In genomic region chr2:46002507-46002883, GRCh38 we compare ENCODE assay signal across 1 cellular context.
TF ChIP-seq lines count a peak whose summit lies in the region.

No MANE protein-coding gene starts in this region.

TF ChIP-seq in HepG2, 621 proteins besides CTCF, POLR2A, EP300 and RAD21 (continued from another document and continues in another):
- no peak for TF ChIP-seq E2F2 (CRISPR knock-in tag; IDR thresholded peaks at IDR 0.05; ENCODE audit: borderline replicate concordance)
- 0 out of 2 replicates have a peak, but pooled peaks have one; percentile 37 for TF ChIP-seq ZFX (CRISPR knock-in tag; IDR thresholded peaks at IDR 0.05; ENCODE audit: low read depth)
- 0 out of 2 replicates have a peak, but pooled peaks have one; percentile 50 for TF ChIP-seq RCOR2 (CRISPR knock-in tag; IDR thresholded peaks at IDR 0.05)
- peak; percentile 42; the same call in 1 of the 2 replicates for TF ChIP-seq CREM (IDR thresholded peaks at IDR 0.05)
- no peak for TF ChIP-seq CREM (CRISPR knock-in tag; IDR thresholded peaks at IDR 0.05)
- no peak for TF ChIP-seq ZNF160 (CRISPR knock-in tag; IDR thresholded peaks at IDR 0.05)
- no peak for TF ChIP-seq ZNF709 (CRISPR knock-in tag; IDR thresholded peaks at IDR 0.05)
- no peak for TF ChIP-seq TCF12 (IDR thresholded peaks at IDR 0.05)
- TF ChIP-seq TCF12 (CRISPR knock-in tag; IDR thresholded peaks at IDR 0.05) = no peak
- no peak for TF ChIP-seq FOXM1 (CRISPR knock-in tag; IDR thresholded peaks at IDR 0.05)
- TF ChIP-seq ZFP1 (CRISPR knock-in tag; IDR thresholded peaks at IDR 0.05) = no peak
- TF ChIP-seq AFF4 (CRISPR knock-in tag; IDR thresholded peaks at IDR 0.05) = no peak
- TF ChIP-seq SOX5 (CRISPR knock-in tag; IDR thresholded peaks at IDR 0.05; ENCODE audit: borderline replicate concordance) = peak; percentile 55; the same call in 1 of the 2 replicates
- TF ChIP-seq GZF1 (CRISPR knock-in tag; IDR thresholded peaks at IDR 0.05) = no peak
- peak; percentile 71 for TF ChIP-seq BCL6 (CRISPR knock-in tag; IDR thresholded peaks at IDR 0.05)
- TF ChIP-seq CHD2 (IDR thresholded peaks at IDR 0.05; ENCODE audit: low read depth, low read length) = no peak
- no peak for TF ChIP-seq GMEB2 (CRISPR knock-in tag; IDR thresholded peaks at IDR 0.05; ENCODE audit: low read depth)
- TF ChIP-seq ZNF574 (CRISPR knock-in tag; IDR thresholded peaks at IDR 0.05) = peak; percentile 29; the same call in 1 of the 2 replicates
- no peak for TF ChIP-seq ZKSCAN5 (CRISPR knock-in tag; IDR thresholded peaks at IDR 0.05)
- TF ChIP-seq THAP8 (CRISPR knock-in tag; IDR thresholded peaks at IDR 0.05; ENCODE audit: borderline replicate concordance) = no peak
- TF ChIP-seq DMTF1 (CRISPR knock-in tag; IDR thresholded peaks at IDR 0.05) = no peak
- peak; percentile 13; the same call in 1 of the 2 replicates for TF ChIP-seq DRAP1 (CRISPR knock-in tag; IDR thresholded peaks at IDR 0.05)
- TF ChIP-seq AGO1 (IDR thresholded peaks at IDR 0.05; ENCODE audit: low read depth, low read length, poor library complexity, severe bottlenecking) = no peak
- no peak for TF ChIP-seq ZNF598 (CRISPR knock-in tag; IDR thresholded peaks at IDR 0.05; ENCODE audit: borderline replicate concordance)
- no peak for TF ChIP-seq SKIL (CRISPR knock-in tag; IDR thresholded peaks at IDR 0.05; ENCODE audit: borderline replicate concordance)
- TF ChIP-seq CEBPG (CRISPR knock-in tag; IDR thresholded peaks at IDR 0.05) = peak; percentile 63
- TF ChIP-seq CREBL2 (CRISPR knock-in tag; IDR thresholded peaks at IDR 0.05; ENCODE audit: borderline replicate concordance) = no peak
- no peak for TF ChIP-seq SATB2 (CRISPR knock-in tag; IDR thresholded peaks at IDR 0.05)
- no peak for TF ChIP-seq ZNF333 (CRISPR knock-in tag; IDR thresholded peaks at IDR 0.05; ENCODE audit: borderline replicate concordance)
- 0 out of 2 replicates have a peak, but pooled peaks have one; percentile 27 for TF ChIP-seq KMT2A (CRISPR knock-in tag; IDR thresholded peaks at IDR 0.05)
- TF ChIP-seq RXRB (CRISPR knock-in tag; IDR thresholded peaks at IDR 0.05; ENCODE audit: borderline replicate concordance) = 0 out of 2 replicates have a peak, but pooled peaks have one; percentile 21
- no peak for TF ChIP-seq RORA (CRISPR knock-in tag; IDR thresholded peaks at IDR 0.05)
- peak; percentile 18; the same call in 1 of the 2 replicates for TF ChIP-seq SMC3 (IDR thresholded peaks at IDR 0.05; ENCODE audit: low read length)
- no peak for TF ChIP-seq ZNF883 (CRISPR knock-in tag; IDR thresholded peaks at IDR 0.05; ENCODE audit: not compliant biosample characterization)
- no peak for TF ChIP-seq ZBTB20 (CRISPR knock-in tag; IDR thresholded peaks at IDR 0.05; ENCODE audit: borderline replicate concordance, low read depth)
- no peak for TF ChIP-seq FOXP1 (IDR thresholded peaks at IDR 0.05)
- peak; percentile 63 for TF ChIP-seq FOXP1 (CRISPR knock-in tag; IDR thresholded peaks at IDR 0.05)
- TF ChIP-seq ZBTB39 (CRISPR knock-in tag; IDR thresholded peaks at IDR 0.05) = peak; percentile 99
- peak; percentile 93 for TF ChIP-seq TEAD3 (CRISPR knock-in tag; optimal IDR thresholded peaks at IDR 0.05; ENCODE audit: borderline replicate concordance)
- TF ChIP-seq NCOA2 (CRISPR knock-in tag; IDR thresholded peaks at IDR 0.05) = peak; percentile 63
- no peak for TF ChIP-seq ZBTB33 (CRISPR knock-in tag; IDR thresholded peaks at IDR 0.05)
